Comparison of ENCODE assay signal across 19 cellular contexts in the genomic region with DNA sequence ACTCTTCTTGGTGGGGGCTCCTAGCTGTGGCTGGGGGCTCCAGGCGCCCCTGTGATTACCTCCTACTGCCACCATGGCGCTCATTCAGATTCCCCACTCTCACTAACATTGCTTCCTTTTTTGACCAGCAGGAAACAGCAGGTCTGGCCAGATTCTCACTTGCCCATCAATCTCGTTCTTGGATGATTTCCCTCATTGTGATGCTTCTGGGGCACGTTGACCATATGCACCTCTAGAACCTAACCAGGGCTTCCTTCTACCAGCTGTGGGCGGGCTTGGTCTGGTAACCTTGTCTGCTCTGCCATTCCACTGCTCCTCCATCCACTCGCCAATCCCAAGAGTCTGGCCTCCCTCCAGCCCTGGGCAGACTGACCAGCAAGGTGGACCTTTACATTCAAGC. TPM values are rescaled to one million over a fixed set of nuclear protein-coding genes. Genes with fewer than 3 reads are reported as not detected.
DNase-seq lines count a peak whose midpoint lies in the region; ATAC-seq and TF ChIP-seq lines count a peak whose summit lies in the region.
"Had no signal": no experiment of that assay in that cellular context is flagged by ENCODE, and none has a peak within 500 bp of the region (broad histone marks: within the 10 kb centered on the region; RNA-seq: fewer than 3 reads in every experiment).

No MANE protein-coding gene starts in this region.

- peaks cover 9% of the 10 kb centered on the region for H3K4me1 Mint-ChIP-seq in activated naive CD8-positive, alpha-beta T cell (ENCODE audit: low read depth)
- H3K4me1 Mint-ChIP-seq in activated naive CD8-positive, alpha-beta T cell treated with anti-CD3 and anti-CD28 coated beads for 36 hours, result peaks cover 5% of the 10 kb centered on the region
- H3K4me1 Mint-ChIP-seq in stimulated activated effector memory CD8-positive, alpha-beta T cell treated with anti-CD3 and anti-CD28 coated beads, Interleukin-12 subunit alpha, Interleukin-12 subunit beta, amount 100 ng/mL, for 72 hours, result no peaks in the 10 kb centered on the region

- no peaks in the 10 kb centered on the region for H3K9me3 ChIP-seq in body of pancreas
- H3K9me3 ChIP-seq in A673 (ENCODE audit: low read depth, low read length, poor library complexity, severe bottlenecking), result no peaks in the 10 kb centered on the region
- H3K9me3 ChIP-seq: MG63, SJSA1 had no signal

- ATAC-seq in stimulated activated effector memory CD8-positive, alpha-beta T cell treated with anti-CD3 and anti-CD28 coated beads, Interleukin-12 subunit alpha, Interleukin-12 subunit beta, amount 100 ng/mL, for 72 hours, result no peak
- no peak for ATAC-seq in body of pancreas
- ATAC-seq: HCT116, Right ventricle myocardium inferior had no signal

- in situ Hi-C loops in KBM-7 (cut with MboI; ENCODE audit: low pct_unique_long_range_greater_than_20kb, low sequenced_read_pairs), result no loop called here

- H3K27ac Mint-ChIP-seq in activated naive CD8-positive, alpha-beta T cell, result peak overlapping the region; percentile 64
- H3K27ac Mint-ChIP-seq in activated naive CD8-positive, alpha-beta T cell treated with anti-CD3 and anti-CD28 coated beads for 36 hours, result no peak overlapping the region
- peak overlapping the region; percentile 78 for H3K27ac Mint-ChIP-seq in stimulated activated effector memory CD8-positive, alpha-beta T cell treated with anti-CD3 and anti-CD28 coated beads, Interleukin-12 subunit alpha, Interleukin-12 subunit beta, amount 100 ng/mL, for 72 hours

- intact Hi-C loops in body of pancreas (cut with DNase I), result no loop called here
- intact Hi-C loops in A673 (cut with micrococcal nuclease; ENCODE audit: unreplicated experiment), result no loop called here

- DNase-seq in activated naive CD8-positive, alpha-beta T cell treated with anti-CD3 and anti-CD28 coated beads for 36 hours, result no peak
- DNase-seq in KBM-7, result peak; percentile 37
- DNase-seq in dermis blood vessel endothelial cell, result peak; percentile 37
- no peak for DNase-seq in stimulated activated effector memory CD8-positive, alpha-beta T cell treated with anti-CD3 and anti-CD28 coated beads, Interleukin-12 subunit alpha, Interleukin-12 subunit beta, amount 100 ng/mL, for 72 hours (ENCODE audit: low spot score in 2 of 2)
- DNase-seq in body of pancreas, result no peak
- no peak for DNase-seq in NCI-H2107 (lab: John Stamatoyannopoulos, UW)
- DNase-seq in A673 (ENCODE audit: low spot score), result no peak
- DNase-seq: DND-41, Kasumi-1, MG63, NCI-H1417, NCI-H187, NCI-H446 treated with DMSO at 0.1 percent for 48 hours, NCI-H526 treated with DMSO at 0.1 percent for 48 hours had no signal

- POLR2A ChIA-PET in A673 (lab: Charles Lee; ENCODE audit: low non-redundant PET), result no interaction called here

- no peaks in the 10 kb centered on the region for H3K27me3 ChIP-seq in body of pancreas
- no peaks in the 10 kb centered on the region for H3K27me3 ChIP-seq in A673 (replicated peaks; ENCODE audit: insufficient read depth, low read depth, low read length, poor library complexity)
- H3K27me3 ChIP-seq: MG63, SJSA1 had no signal

- TF ChIP-seq POLR2A in body of pancreas (IDR thresholded peaks at IDR 0.05), result no peak

- no TSS peak for BruUV-seq in A673 (replicated peaks; lab: Mats Ljungman, UMichigan)

- H3K4me1 ChIP-seq in body of pancreas (no peaks in the 10 kb centered on the region), A673 (ENCODE audit: insufficient read depth, low read length, poor library complexity, severe bottlenecking) (no peaks in the 10 kb centered on the region)
- H3K4me1 ChIP-seq: SJSA1 had no signal

- WGBS in body of pancreas, 2 donors, result 72 to 81% methylated on average over 6 of the region's 6 CpGs

- H3K4me3 Mint-ChIP-seq in activated naive CD8-positive, alpha-beta T cell, result no peak overlapping the region
- no peak overlapping the region for H3K4me3 Mint-ChIP-seq in activated naive CD8-positive, alpha-beta T cell treated with anti-CD3 and anti-CD28 coated beads for 36 hours
- no peak overlapping the region for H3K4me3 Mint-ChIP-seq in stimulated activated effector memory CD8-positive, alpha-beta T cell treated with anti-CD3 and anti-CD28 coated beads, Interleukin-12 subunit alpha, Interleukin-12 subunit beta, amount 100 ng/mL, for 72 hours
- H3K4me3 Mint-ChIP-seq: IgD-negative memory B cell had no signal

- TF ChIP-seq CTCF in body of pancreas (IDR thresholded peaks at IDR 0.05) (no peak), A673 (conservative IDR thresholded peaks at IDR 0.05; ENCODE audit: low read depth, low read length) (no peak)

- peaks cover 6% of the 10 kb centered on the region for H3K36me3 Mint-ChIP-seq in activated naive CD8-positive, alpha-beta T cell
- H3K36me3 Mint-ChIP-seq in activated naive CD8-positive, alpha-beta T cell treated with anti-CD3 and anti-CD28 coated beads for 36 hours, result peaks cover 16% of the 10 kb centered on the region
- H3K36me3 Mint-ChIP-seq in stimulated activated effector memory CD8-positive, alpha-beta T cell treated with anti-CD3 and anti-CD28 coated beads, Interleukin-12 subunit alpha, Interleukin-12 subunit beta, amount 100 ng/mL, for 72 hours, result peaks cover 40% of the 10 kb centered on the region

- H3K36me3 ChIP-seq in body of pancreas (replicated peaks in 1 of 2; ENCODE audit: insufficient read depth in 1 of 2, low read depth in 2 of 2) (peaks cover 0 to 3% of the 10 kb centered on the region in 2 donors), A673 (ENCODE audit: insufficient read depth, low read length, poor library complexity, severe bottlenecking) (no peaks in the 10 kb centered on the region)
- H3K36me3 ChIP-seq: MG63 had no signal

- H3K27ac ChIP-seq in body of pancreas (no peak overlapping the region), A673 (ENCODE audit: low read depth, low read length, poor library complexity, severe bottlenecking) (no peak overlapping the region)
- H3K27ac ChIP-seq: SJSA1 had no signal

- CTCF ChIA-PET in A673 (lab: Charles Lee), result no interaction called here

- no peaks in the 10 kb centered on the region for H3K9me3 Mint-ChIP-seq in activated naive CD8-positive, alpha-beta T cell (ENCODE audit: low read depth)
- no peaks in the 10 kb centered on the region for H3K9me3 Mint-ChIP-seq in activated naive CD8-positive, alpha-beta T cell treated with anti-CD3 and anti-CD28 coated beads for 36 hours
- H3K9me3 Mint-ChIP-seq in stimulated activated effector memory CD8-positive, alpha-beta T cell treated with anti-CD3 and anti-CD28 coated beads, Interleukin-12 subunit alpha, Interleukin-12 subunit beta, amount 100 ng/mL, for 72 hours, result no peaks in the 10 kb centered on the region
- H3K9me3 Mint-ChIP-seq: IgD-negative memory B cell had no signal

- H3K27me3 Mint-ChIP-seq in activated naive CD8-positive, alpha-beta T cell, result no peaks in the 10 kb centered on the region
- no peaks in the 10 kb centered on the region for H3K27me3 Mint-ChIP-seq in activated naive CD8-positive, alpha-beta T cell treated with anti-CD3 and anti-CD28 coated beads for 36 hours
- H3K27me3 Mint-ChIP-seq: IgD-negative memory B cell had no signal

- H3K4me3 ChIP-seq in body of pancreas (no peak overlapping the region), A673 (ENCODE audit: low read depth, low read length, poor library complexity, severe bottlenecking) (no peak overlapping the region)
- H3K4me3 ChIP-seq: MG63, SJSA1 had no signal

RNA-seq across cellular contexts. Expression of a gene that starts 35.9 kb away (rescaled TPM):
- 10 to 100 TPM; 25.9 to 30.3 TPM for total RNA-seq in activated naive CD8-positive, alpha-beta T cell treated with anti-CD3 and anti-CD28 coated beads for 36 hours
- total RNA-seq in dermis blood vessel endothelial cell (21.4 and 41.4 TPM in 2 replicates), body of pancreas (100 to 1,000 TPM in 1 of 2 donors, 10 to 100 TPM in 1; 28.5 to 301 TPM), A673 (2021) (24.0 and 26.6 TPM in 2 replicates)

Comparison
In these comparisons a context has a peak if more than half of its experiments do, and no peak if none do; other contexts are left out.
1. DNase-seq: peak in KBM-7 (single experiment) and dermis blood vessel endothelial cell (single experiment); none in activated naive CD8-positive, alpha-beta T cell treated with anti-CD3 and anti-CD28 coated beads for 36 hours (single experiment), stimulated activated effector memory CD8-positive, alpha-beta T cell treated with anti-CD3 and anti-CD28 coated beads, Interleukin-12 subunit alpha, Interleukin-12 subunit beta, amount 100 ng/mL, for 72 hours (0 of 2), body of pancreas (0 of 4), NCI-H2107 (single experiment) and A673 (single experiment).